Comparison of ENCODE assay signal across 28 cellular contexts in genomic region chr9:131191857-131192256, GRCh38.
A peak's percentile ranks its signal among the peaks of the same experiment; 100 is the strongest.
DNase-seq lines count a peak whose midpoint lies in the region; ATAC-seq, FAIRE-seq and TF ChIP-seq lines count a peak whose summit lies in the region.
"Had no signal": no experiment of that assay in that cellular context is flagged by ENCODE, and none has a peak within 500 bp of the region (broad histone marks: within the 10 kb centered on the region; RNA-seq: fewer than 3 reads in every experiment).

No MANE protein-coding gene starts in this region.

- H3K23ac ChIP-seq in IMR-90 (ENCODE audit: low read depth, low read length) = 0 out of 2 replicates have a peak overlapping the region, but pooled peaks have one; percentile 24
- H3K23ac ChIP-seq in trophoblast cell (ENCODE audit: low read length) = no peak overlapping the region

- no peak overlapping the region for H4K12ac ChIP-seq in trophoblast cell (ENCODE audit: low read depth, low read length)

- H3K79me1 ChIP-seq in IMR-90 (ENCODE audit: low read depth in 1 of 2, low read length in 2 of 2) = peaks cover 5 to 6% of the 10 kb centered on the region in 2 experiments; a peak in 2 of 4 replicates
- no peaks in the 10 kb centered on the region for H3K79me1 ChIP-seq in trophoblast cell (ENCODE audit: low read length)

- no peaks in the 10 kb centered on the region for H4K20me1 ChIP-seq in IMR-90 (ENCODE audit: insufficient read depth, low read length)
- H4K20me1 ChIP-seq in K562 (replicated peaks; ENCODE audit: control insufficient read depth, insufficient read depth, low read length) = no peaks in the 10 kb centered on the region
- H4K20me1 ChIP-seq: BLaER1 had no signal

- dilution Hi-C loops in IMR-90 (cut with HindIII; ENCODE audit: low sequenced_read_pairs, unreplicated experiment) = no loop called here

- no peak overlapping the region for H2BK20ac ChIP-seq in IMR-90 (ENCODE audit: low read depth, low read length)

- H3K4me3 ChIP-seq in HEK293 (ENCODE audit: low read depth, low read length) (no peak overlapping the region), IMR-90 (ENCODE audit: insufficient read depth, low read depth, low read length) (no peak overlapping the region), K562 (no peak overlapping the region), trophoblast cell (ENCODE audit: low read depth, low read length) (no peak overlapping the region)
- H3K4me3 ChIP-seq: BLaER1, GM12878 had no signal

- in situ Hi-C loops in IMR-90 (cut with MboI; ENCODE audit: low sequenced_read_pairs) = no loop called here
- in situ Hi-C loops in K562 (cut with MboI) = no loop called here

- H3K4ac ChIP-seq in IMR-90 (ENCODE audit: low read depth, low read length) (no peak overlapping the region), trophoblast cell (ENCODE audit: low read depth, low read length) (no peak overlapping the region)

- H3K4me3 Mint-ChIP-seq in progenitor cell of endocrine pancreas (ENCODE audit: low read depth) = no peak overlapping the region
- H3K4me3 Mint-ChIP-seq: CD14-positive monocyte; CD4-positive, alpha-beta memory T cell; CD4-positive, CD25-positive, alpha-beta regulatory T cell; CD8-positive, alpha-beta memory T cell had no signal

- no peak overlapping the region for H3K14ac ChIP-seq in IMR-90 (replicated peaks; ENCODE audit: low read depth, low read length)
- H3K14ac ChIP-seq in trophoblast cell (ENCODE audit: low read length) = no peak overlapping the region

- H3K4me2 ChIP-seq in IMR-90 (ENCODE audit: low read depth, low read length) (no peak overlapping the region), K562 (ENCODE audit: insufficient read depth, low read length) (no peak overlapping the region), trophoblast cell (ENCODE audit: low read length) (no peak overlapping the region)
- H3K4me2 ChIP-seq: BLaER1 had no signal

- H3K36me3 ChIP-seq in HEK293 (ENCODE audit: control insufficient read depth in 2 of 2, insufficient read depth in 1 of 2, low read length in 2 of 2) = peaks cover 0 to 68% of the 10 kb centered on the region in 2 experiments; a peak in 1 of 3 replicates
- H3K36me3 ChIP-seq in IMR-90 (ENCODE audit: control insufficient read depth, insufficient read depth, low read length) = peaks cover 32% of the 10 kb centered on the region
- peaks cover 94% of the 10 kb centered on the region for H3K36me3 ChIP-seq in K562 (ENCODE audit: control insufficient read depth, insufficient read depth, low read length)
- peaks cover 18 to 22% of the 10 kb centered on the region in 2 experiments for H3K36me3 ChIP-seq in trophoblast cell (ENCODE audit: control insufficient read depth in 1 of 2, insufficient read depth in 2 of 2, low read length in 2 of 2)

- TF ChIP-seq POLR2A in IMR-90 (IDR thresholded peaks at IDR 0.05; ENCODE audit: low read depth, low read length) = no peak
- no peak for TF ChIP-seq POLR2A in K562 (conservative IDR thresholded peaks at IDR 0.05)

- H2BK12ac ChIP-seq in trophoblast cell (ENCODE audit: low read length) = no peak overlapping the region

- no peak overlapping the region for H2AFZ ChIP-seq in IMR-90 (replicated peaks; ENCODE audit: low read length, poor library complexity)
- H2AFZ ChIP-seq in K562 (ENCODE audit: low read depth, low read length) = no peak overlapping the region
- H2AFZ ChIP-seq in trophoblast cell (ENCODE audit: insufficient read depth, low read length, poor library complexity) = no peak overlapping the region

- no peak overlapping the region for H3K56ac ChIP-seq in IMR-90 (ENCODE audit: extremely low read depth, insufficient read depth, low read length)

- H3K27ac Mint-ChIP-seq in progenitor cell of endocrine pancreas = no peak overlapping the region
- H3K27ac Mint-ChIP-seq: CD14-positive monocyte; CD4-positive, alpha-beta memory T cell; CD4-positive, CD25-positive, alpha-beta regulatory T cell had no signal

- H3K9me3 ChIP-seq in HEK293 (ENCODE audit: control insufficient read depth, insufficient read depth, low read depth, low read length) = no peaks in the 10 kb centered on the region
- H3K9me3 ChIP-seq in IMR-90 (ENCODE audit: control insufficient read depth, insufficient read depth, low read length) = no peaks in the 10 kb centered on the region
- H3K9me3 ChIP-seq in K562 (replicated peaks; ENCODE audit: control insufficient read depth, insufficient read depth, low read depth, low read length) = no peaks in the 10 kb centered on the region
- H3K9me3 ChIP-seq in trophoblast cell (ENCODE audit: insufficient read depth, low read depth, low read length) = peaks cover 2% of the 10 kb centered on the region
- H3K9me3 ChIP-seq: BE2C, BLaER1 had no signal

- intact Hi-C loops in IMR-90 (cut with micrococcal nuclease) = no loop called here
- intact Hi-C loops in K562 (cut with micrococcal nuclease) = loop anchor here (2.0 kb wide), 1 partner anchor 51 kb away; no protein-coding TSS in a partner anchor

- no peak overlapping the region for H2AK9ac ChIP-seq in IMR-90 (replicated peaks; ENCODE audit: low read depth, low read length, poor library complexity)

- no peak for TF ChIP-seq CTCF in HEK293 (tag by site-specific recombination; IDR thresholded peaks at IDR 0.05)
- no peak for TF ChIP-seq CTCF in IMR-90 (conservative IDR thresholded peaks at IDR 0.05; ENCODE audit: low read depth, low read length)
- no peak for TF ChIP-seq CTCF in K562 (IDR thresholded peaks at IDR 0.05 in 2 of 3, conservative IDR thresholded peaks at IDR 0.05 in 1 of 3; ENCODE audit: insufficient read depth in 2 of 3, low read depth in 1 of 3, low read length in 3 of 3)
- TF ChIP-seq CTCF in progenitor cell of endocrine pancreas (IDR thresholded peaks at IDR 0.05; ENCODE audit: unreplicated experiment) = no peak

- ATAC-seq in IMR-90 (ENCODE audit: low read depth) = no peak
- peak; percentile 3; the same call in 1 of the 3 replicates for ATAC-seq in K562
- ATAC-seq: GM12878 had no signal

- no peak overlapping the region for H3K9ac ChIP-seq in IMR-90 (ENCODE audit: low read depth, low read length)
- H3K9ac ChIP-seq in K562 (ENCODE audit: insufficient read depth in 1 of 2, low read depth in 2 of 2, low read length in 2 of 2) = no peak overlapping the region
- peak overlapping the region; percentile 74 for H3K9ac ChIP-seq in trophoblast cell (ENCODE audit: low read length)
- H3K9ac ChIP-seq: BLaER1 had no signal

- H3K4me1 Mint-ChIP-seq in progenitor cell of endocrine pancreas (ENCODE audit: low read depth) = no peaks in the 10 kb centered on the region
- H3K4me1 Mint-ChIP-seq: CD14-positive monocyte; CD4-positive, alpha-beta memory T cell had no signal

- no peak overlapping the region for H2BK5ac ChIP-seq in IMR-90 (ENCODE audit: low read depth, low read length, poor library complexity, severe bottlenecking)
- no peak overlapping the region for H2BK5ac ChIP-seq in trophoblast cell (ENCODE audit: low read depth, low read length, poor library complexity)

- no peak overlapping the region for H4K91ac ChIP-seq in IMR-90 (ENCODE audit: insufficient read depth, low read depth, low read length)
- no peak overlapping the region for H4K91ac ChIP-seq in trophoblast cell (ENCODE audit: low read depth, low read length)

- TF ChIP-seq EP300 in K562 (IDR thresholded peaks at IDR 0.05; ENCODE audit: low read length) = no peak

- H3K18ac ChIP-seq in IMR-90 (ENCODE audit: low read depth, low read length) = no peak overlapping the region
- no peak overlapping the region for H3K18ac ChIP-seq in trophoblast cell (ENCODE audit: low read length)

- H2BK15ac ChIP-seq in IMR-90 (ENCODE audit: low read depth, low read length) = no peak overlapping the region

- H3K27me3 ChIP-seq in IMR-90 (ENCODE audit: control insufficient read depth, insufficient read depth, low read length) (no peaks in the 10 kb centered on the region), K562 (ENCODE audit: control insufficient read depth in 2 of 2, insufficient read depth in 2 of 2, low read length in 2 of 2) (no peaks in the 10 kb centered on the region), trophoblast cell (ENCODE audit: insufficient read depth, low read length) (no peaks in the 10 kb centered on the region)
- H3K27me3 ChIP-seq: BE2C, BLaER1 had no signal

- no peaks in the 10 kb centered on the region for H3K9me3 Mint-ChIP-seq in progenitor cell of endocrine pancreas (ENCODE audit: low read depth)
- H3K9me3 Mint-ChIP-seq: CD14-positive monocyte; CD4-positive, alpha-beta memory T cell; CD4-positive, CD25-positive, alpha-beta regulatory T cell; CD8-positive, alpha-beta memory T cell had no signal

- H3K9me1 ChIP-seq in IMR-90 (ENCODE audit: insufficient read depth, low read length) = peaks cover 2% of the 10 kb centered on the region; the same call in 1 of the 2 replicates
- H3K9me1 ChIP-seq in K562 (ENCODE audit: control insufficient read depth, insufficient read depth, low read length) = no peaks in the 10 kb centered on the region

- H3K79me2 ChIP-seq in K562 (ENCODE audit: control insufficient read depth, insufficient read depth, low read length) = no peaks in the 10 kb centered on the region
- no peaks in the 10 kb centered on the region for H3K79me2 ChIP-seq in trophoblast cell (ENCODE audit: control insufficient read depth, insufficient read depth, low read length, poor library complexity)

- POLR2A ChIA-PET in HEK293 (lab: Yijun Ruan, JAX) = no interaction called here
- POLR2A ChIA-PET in IMR-90 (lab: Charles Lee; ENCODE audit: unreplicated experiment) = no interaction called here
- POLR2A ChIA-PET in K562 (lab: Yijun Ruan, JAX) = interaction anchor here (0.6 to 17.8 kb wide), 9 partner anchors 12 to 299 kb away, joined by 3 to 264 read pairs (median 4); no protein-coding TSS in a partner anchor

- BruUV-seq in IMR-90 (replicated peaks; lab: Mats Ljungman, UMichigan) = no TSS peak
- BruUV-seq in K562 (replicated peaks; lab: Mats Ljungman, UMichigan) = TSS peak; percentile 10

- DNase-seq in IMR-90 = no peak
- no peak for DNase-seq in K562 (ENCODE audit: extremely low read depth in 1 of 4, low spot score in 3 of 4)
- peak; percentile 62 to 73 for DNase-seq in trophoblast cell
- no peak for DNase-seq in NCI-H1092 treated with DMSO at 0.1 percent for 48 hours (lab: John Stamatoyannopoulos, UW)
- no peak for DNase-seq in progenitor cell of endocrine pancreas (ENCODE audit: low spot score, unreplicated experiment)
- DNase-seq in T-helper 9 cell = no peak
- DNase-seq: 8988T; ACHN; BE2C; C1 segment of cervical spinal cord; CD4-positive, alpha-beta memory T cell; CD4-positive, CD25-positive, alpha-beta regulatory T cell; CD8-positive, alpha-beta memory T cell; COR-L47; DMS 273 treated with DMSO at 0.1 percent for 48 hours; DMS153; DMS53; DMS79; DND-41; EL; GDM1 had no signal

- H3K27ac ChIP-seq in HEK293 (ENCODE audit: extremely low read depth, low read depth, low read length) = no peak overlapping the region
- no peak overlapping the region for H3K27ac ChIP-seq in IMR-90 (ENCODE audit: insufficient read depth, low read length)
- no peak overlapping the region for H3K27ac ChIP-seq in K562 (ENCODE audit: extremely low read depth, low read depth, low read length)
- H3K27ac ChIP-seq in trophoblast cell (ENCODE audit: low read depth, low read length) = no peak overlapping the region
- H3K27ac ChIP-seq: BLaER1 had no signal

- CTCF ChIA-PET in HEK293 (lab: Yijun Ruan, JAX) = interaction anchor here (1.3 to 1.9 kb wide), 2 partner anchors 10 to 145 kb away, joined by 3 to 5 read pairs; no protein-coding TSS in a partner anchor
- CTCF ChIA-PET in IMR-90 (lab: Yijun Ruan, JAX) = no interaction called here
- CTCF ChIA-PET in K562 (lab: Yijun Ruan, JAX; ENCODE audit: low intra/inter-chr PET ratio) = no interaction called here

- H4K8ac ChIP-seq in IMR-90 (ENCODE audit: low read depth in 2 of 2, low read length in 2 of 2) (no peak overlapping the region; a peak in 1 of 4 replicates), trophoblast cell (ENCODE audit: low read depth, low read length) (no peak overlapping the region)

- 100% methylated on average over 1 of the region's 3 CpGs; no CpG with 5 or more reads in 1 of the 2 experiments for WGBS in IMR-90 (ENCODE audit: extremely low coverage in 2 of 2, insufficient read length in 1 of 2), 2 experiments
- 94% methylated on average over 3 of the region's 3 CpGs for whole genome bisulfite sequencing in K562 (ENCODE audit: insufficient coverage, low coverage, missing lambda C conversion rate)
- no CpG with 5 or more reads among the region's 3 CpGs for WGBS in trophoblast cell (ENCODE audit: extremely low coverage, insufficient coverage, insufficient read length)

- H2BK120ac ChIP-seq in IMR-90 (ENCODE audit: low read depth, low read length) (no peak overlapping the region), trophoblast cell (ENCODE audit: insufficient read depth, low read length, poor library complexity) (no peak overlapping the region)

- H3K36me3 Mint-ChIP-seq in progenitor cell of endocrine pancreas (ENCODE audit: insufficient read depth) = peaks cover 27% of the 10 kb centered on the region

- no peak for TF ChIP-seq RAD21 in IMR-90 (IDR thresholded peaks at IDR 0.05; ENCODE audit: low read length)
- TF ChIP-seq RAD21 in K562 (CRISPR knock-in tag; conservative IDR thresholded peaks at IDR 0.05 in 1 of 2, IDR thresholded peaks at IDR 0.05 in 1 of 2) = no peak

- FAIRE-seq in K562 (lab: Jason Lieb, UNC) = no peak
- FAIRE-seq: A204.1, GM12878, GM18507, GM19239 had no signal

- H2AK5ac ChIP-seq in IMR-90 (ENCODE audit: low read depth, low read length) = no peak overlapping the region
- H2AK5ac ChIP-seq in trophoblast cell (ENCODE audit: low read length) = no peak overlapping the region

- H3K27me3 Mint-ChIP-seq in progenitor cell of endocrine pancreas = no peaks in the 10 kb centered on the region
- H3K27me3 Mint-ChIP-seq: CD4-positive, alpha-beta memory T cell; CD4-positive, CD25-positive, alpha-beta regulatory T cell; CD8-positive, alpha-beta memory T cell had no signal

- no peak overlapping the region for H4K5ac ChIP-seq in IMR-90 (ENCODE audit: low read depth, low read length)

- H3K4me1 ChIP-seq in HEK293 (ENCODE audit: control insufficient read depth, insufficient read depth, low read length) (no peaks in the 10 kb centered on the region), IMR-90 (ENCODE audit: control insufficient read depth, insufficient read depth, low read length) (peaks cover 5% of the 10 kb centered on the region), K562 (replicated peaks in 1 of 2; ENCODE audit: control insufficient read depth in 2 of 2, insufficient read depth in 2 of 2, low read length in 2 of 2) (no peaks in the 10 kb centered on the region), trophoblast cell (ENCODE audit: control insufficient read depth in 1 of 2, insufficient read depth in 2 of 2, low read length in 2 of 2) (no peaks in the 10 kb centered on the region)
- H3K4me1 ChIP-seq: BE2C had no signal

Comparison
In these comparisons a context has a peak if more than half of its experiments do, and no peak if none do; other contexts are left out.
1. DNase-seq: peak in trophoblast cell (2 of 2); none in IMR-90 (single experiment), K562 (0 of 4), NCI-H1092 treated with DMSO at 0.1 percent for 48 hours (single experiment), progenitor cell of endocrine pancreas (single experiment) and T-helper 9 cell (single experiment).